18 cellular contexts compared by ENCODE assay signal in genomic region chr20:25009218-25010145, GRCh38. TPM values are rescaled to one million over a fixed set of nuclear protein-coding genes. Genes with fewer than 3 reads are reported as not detected.
DNase-seq lines count a peak whose midpoint lies in the region; ATAC-seq, FAIRE-seq and TF ChIP-seq lines count a peak whose summit lies in the region.
"Had no signal": no experiment of that assay in that cellular context is flagged by ENCODE, and none has a peak within 500 bp of the region (broad histone marks: within the 10 kb centered on the region; RNA-seq: fewer than 3 reads in every experiment).

No MANE protein-coding gene starts in this region.

- H3K27me3 Mint-ChIP-seq in activated T-cell treated with anti-CD3 and anti-CD28 coated beads, Interleukin-2, amount 50 U/mL, for 72 hours (ENCODE audit: low read depth): no peaks in the 10 kb centered on the region
- H3K27me3 Mint-ChIP-seq in type B pancreatic cell: no peaks in the 10 kb centered on the region
- H3K27me3 Mint-ChIP-seq: activated naive CD8-positive, alpha-beta T cell treated with anti-CD3 and anti-CD28 coated beads, Interleukin-2, amount 50 U/mL, for 24 hours had no signal

- 64 to 65% methylated on average over 10 of the region's 10 CpGs for WGBS in body of pancreas, 2 donors

- H3K4me3 Mint-ChIP-seq in activated T-cell treated with anti-CD3 and anti-CD28 coated beads, Interleukin-2, amount 50 U/mL, for 72 hours: no peak overlapping the region
- H3K4me3 Mint-ChIP-seq in type B pancreatic cell: no peak overlapping the region
- H3K4me3 Mint-ChIP-seq: activated CD8-positive, alpha-beta T cell treated with anti-CD3 and anti-CD28 coated beads, Interleukin-2, amount 10 ng/mL, durations not matched to agents 7 days and 5 days; activated naive CD8-positive, alpha-beta T cell treated with anti-CD3 and anti-CD28 coated beads, Interleukin-2, amount 50 U/mL, for 24 hours; neural crest cell had no signal

- no peak for TF ChIP-seq CTCF in body of pancreas (IDR thresholded peaks at IDR 0.05)
- no peak for TF ChIP-seq CTCF in kidney (IDR thresholded peaks at IDR 0.05; ENCODE audit: borderline replicate concordance, extremely low read depth, insufficient read depth)
- no peak for TF ChIP-seq CTCF in type B pancreatic cell (conservative IDR thresholded peaks at IDR 0.05)
- no peak for TF ChIP-seq CTCF in mucosa of descending colon (IDR thresholded peaks at IDR 0.05)

- TF ChIP-seq POLR2A in body of pancreas (IDR thresholded peaks at IDR 0.05): no peak

- H3K36me3 Mint-ChIP-seq in activated T-cell treated with anti-CD3 and anti-CD28 coated beads, Interleukin-2, amount 50 U/mL, for 72 hours (ENCODE audit: insufficient read depth in 2 of 2): peaks cover 4 to 7% of the 10 kb centered on the region in 2 donors
- peaks cover 10% of the 10 kb centered on the region for H3K36me3 Mint-ChIP-seq in type B pancreatic cell

- H3K27me3 ChIP-seq in body of pancreas: no peaks in the 10 kb centered on the region
- H3K27me3 ChIP-seq: vagina had no signal

- no peak overlapping the region for H3K4me3 ChIP-seq in body of pancreas
- no peak overlapping the region for H3K4me3 ChIP-seq in kidney (ENCODE audit: low read length in 2 of 2)
- no peak overlapping the region for H3K4me3 ChIP-seq in mucosa of descending colon
- H3K4me3 ChIP-seq: vagina had no signal

- H3K27ac ChIP-seq in body of pancreas: peak overlapping the region; percentile 24 to 71 (median 32)
- no peak overlapping the region for H3K27ac ChIP-seq in kidney (ENCODE audit: low read depth in 2 of 2, low read length in 2 of 2)
- H3K27ac ChIP-seq: vagina had no signal

- FAIRE-seq in kidney (lab: Jason Lieb, UNC): no peak

- no peak overlapping the region for H3K27ac Mint-ChIP-seq in activated T-cell treated with anti-CD3 and anti-CD28 coated beads, Interleukin-2, amount 50 U/mL, for 72 hours
- no peak overlapping the region for H3K27ac Mint-ChIP-seq in type B pancreatic cell
- H3K27ac Mint-ChIP-seq: activated CD8-positive, alpha-beta T cell treated with anti-CD3 and anti-CD28 coated beads, Interleukin-2, amount 10 ng/mL, durations not matched to agents 7 days and 5 days; activated naive CD8-positive, alpha-beta T cell treated with anti-CD3 and anti-CD28 coated beads, Interleukin-2, amount 50 U/mL, for 24 hours had no signal

- H3K4me1 ChIP-seq in body of pancreas (peaks cover 55% of the 10 kb centered on the region), kidney (ENCODE audit: control insufficient read depth in 1 of 2, insufficient read depth in 1 of 2, low read depth in 1 of 2, low read length in 2 of 2) (peaks cover 5 to 6% of the 10 kb centered on the region in 2 donors), mucosa of descending colon (ENCODE audit: low read depth) (no peaks in the 10 kb centered on the region)
- H3K4me1 ChIP-seq: vagina had no signal

- peaks cover 12 to 23% of the 10 kb centered on the region in 2 donors for H3K36me3 ChIP-seq in body of pancreas (replicated peaks in 1 of 2; ENCODE audit: insufficient read depth in 1 of 2, low read depth in 2 of 2)
- H3K36me3 ChIP-seq in kidney (ENCODE audit: control insufficient read depth in 1 of 2, insufficient read depth in 2 of 2, low read length in 2 of 2): peaks cover 60 to 87% of the 10 kb centered on the region in 2 donors
- H3K36me3 ChIP-seq in mucosa of descending colon (ENCODE audit: low read depth): peaks cover 7% of the 10 kb centered on the region

- intact Hi-C loops in body of pancreas (cut with DNase I): no loop called here
- intact Hi-C loops in kidney (cut with DNase I): no loop called here
- intact Hi-C loops in mucosa of descending colon (cut with DNase I, micrococcal nuclease): no loop called here

- no peak for ATAC-seq in activated T-cell treated with anti-CD3 and anti-CD28 coated beads, Interleukin-2, amount 50 U/mL, for 72 hours (replicated peaks in 1 of 2)
- ATAC-seq in body of pancreas (peak; percentile 31), GM18517 (IDR thresholded peaks at IDR 0.05; ENCODE audit: unreplicated experiment) (no peak), mucosa of descending colon (no peak)
- ATAC-seq: activated CD8-positive, alpha-beta T cell treated with anti-CD3 and anti-CD28 coated beads, Interleukin-2, amount 10 ng/mL, durations not matched to agents 7 days and 5 days; activated naive CD8-positive, alpha-beta T cell treated with anti-CD3 and anti-CD28 coated beads, Interleukin-2, amount 50 U/mL, for 24 hours had no signal

- H3K4me1 Mint-ChIP-seq in activated T-cell treated with anti-CD3 and anti-CD28 coated beads, Interleukin-2, amount 50 U/mL, for 72 hours (ENCODE audit: low read depth): no peaks in the 10 kb centered on the region
- H3K4me1 Mint-ChIP-seq in type B pancreatic cell (ENCODE audit: unreplicated experiment): no peaks in the 10 kb centered on the region
- H3K4me1 Mint-ChIP-seq: activated naive CD8-positive, alpha-beta T cell treated with anti-CD3 and anti-CD28 coated beads, Interleukin-2, amount 50 U/mL, for 24 hours; neural crest cell had no signal

- no peak overlapping the region for H3K9ac ChIP-seq in kidney (ENCODE audit: low read length in 2 of 2)

- no peaks in the 10 kb centered on the region for H3K9me3 Mint-ChIP-seq in activated T-cell treated with anti-CD3 and anti-CD28 coated beads, Interleukin-2, amount 50 U/mL, for 72 hours
- H3K9me3 Mint-ChIP-seq in type B pancreatic cell: no peaks in the 10 kb centered on the region
- H3K9me3 Mint-ChIP-seq: activated naive CD8-positive, alpha-beta T cell treated with anti-CD3 and anti-CD28 coated beads, Interleukin-2, amount 50 U/mL, for 24 hours; neural crest cell had no signal

- H3K9me3 ChIP-seq in body of pancreas: no peaks in the 10 kb centered on the region
- H3K9me3 ChIP-seq in kidney (ENCODE audit: control insufficient read depth in 1 of 2, low read length in 2 of 2): no peaks in the 10 kb centered on the region
- H3K9me3 ChIP-seq in mucosa of descending colon: no peaks in the 10 kb centered on the region
- H3K9me3 ChIP-seq: vagina had no signal

- peak; percentile 5 for DNase-seq in activated T-cell treated with anti-CD3 and anti-CD28 coated beads, Interleukin-2, amount 50 U/mL, for 1 hour
- no peak for DNase-seq in activated T-cell treated with anti-CD3 and anti-CD28 coated beads, Interleukin-2, amount 50 U/mL, for 72 hours
- DNase-seq in body of pancreas (peak; percentile 13 to 61 (median 50)), kidney (peak; percentile 19), type B pancreatic cell (ENCODE audit: extremely low spot score, unreplicated experiment) (peak; percentile 39), middle frontal gyrus (ENCODE audit: extremely low spot score, low spot score) (no peak), mucosa of descending colon (no peak)
- DNase-seq: activated CD8-positive, alpha-beta T cell treated with anti-CD3 and anti-CD28 coated beads, Interleukin-2, amount 10 ng/mL, durations not matched to agents 7 days and 5 days; activated naive CD8-positive, alpha-beta T cell treated with anti-CD3 and anti-CD28 coated beads, Interleukin-2, amount 50 U/mL, for 24 hours; Calu3; dermis blood vessel endothelial cell; foreskin melanocyte; kidney glomerular epithelial cell; NCI-H2171 treated with DMSO at 0.1 percent for 48 hours; T1000 had no signal

RNA-seq across cellular contexts. Expression of gene APMAP, which starts 16.9 kb away (rescaled TPM):
- 10 to 100 TPM; 65.2 to 70.2 TPM for total RNA-seq in activated T-cell treated with anti-CD3 and anti-CD28 coated beads, Interleukin-2, amount 50 U/mL, for 72 hours
- 10 to 100 TPM; 38.9 to 51.4 TPM for total RNA-seq in body of pancreas
- 90.9 TPM for total RNA-seq in kidney
- polyA plus RNA-seq in kidney (ENCODE audit: insufficient read depth, low read depth, low replicate concordance): 79.7 TPM
- total RNA-seq in type B pancreatic cell (ENCODE audit: low replicate concordance): 71.6 and 72.8 TPM in 2 replicates
- 10 to 100 TPM; 46.3 to 51.5 (median 47.3) TPM for total RNA-seq in mucosa of descending colon

RNA-seq across cellular contexts. Expression of gene ACSS1, which starts 48.5 kb away (rescaled TPM):
- 10 to 100 TPM; 18.2 to 23.8 TPM for total RNA-seq in activated T-cell treated with anti-CD3 and anti-CD28 coated beads, Interleukin-2, amount 50 U/mL, for 72 hours
- 10 to 100 TPM; 73.8 to 83.8 TPM for total RNA-seq in body of pancreas
- total RNA-seq in kidney: 30.6 TPM
- polyA plus RNA-seq in kidney (ENCODE audit: insufficient read depth, low read depth, low replicate concordance): 72.3 TPM
- 22.2 and 27.5 TPM in 2 replicates for total RNA-seq in type B pancreatic cell (ENCODE audit: low replicate concordance)
- 10 to 100 TPM; 29.8 to 37.9 (median 36.9) TPM for total RNA-seq in mucosa of descending colon

Comparison
In these comparisons a context has a peak if more than half of its experiments do, and no peak if none do; other contexts are left out.
1. DNase-seq: peak in activated T-cell treated with anti-CD3 and anti-CD28 coated beads, Interleukin-2, amount 50 U/mL, for 1 hour (single experiment), body of pancreas (4 of 4), kidney (single experiment) and type B pancreatic cell (single experiment); none in activated T-cell treated with anti-CD3 and anti-CD28 coated beads, Interleukin-2, amount 50 U/mL, for 72 hours (0 of 2), middle frontal gyrus (single experiment) and mucosa of descending colon (0 of 3).
2. H3K27ac ChIP-seq: peak in body of pancreas (4 of 4); none in kidney (0 of 2).